Comparison of ENCODE assay signal across 21 cellular contexts in genomic region chr17:39716879-39717536, GRCh38. TPM values are rescaled to one million over a fixed set of nuclear protein-coding genes. Genes with fewer than 3 reads are reported as not detected.
A peak's percentile ranks its signal among the peaks of the same experiment; 100 is the strongest.
DNase-seq lines count a peak whose midpoint lies in the region; ATAC-seq and TF ChIP-seq lines count a peak whose summit lies in the region.
"Had no signal": no experiment of that assay in that cellular context is flagged by ENCODE, and none has a peak within 500 bp of the region (broad histone marks: within the 10 kb centered on the region; RNA-seq: fewer than 3 reads in every experiment).

No MANE protein-coding gene starts in this region.

- peaks cover 3% of the 10 kb centered on the region for H3K9me3 Mint-ChIP-seq in glutamatergic neuron (ENCODE audit: unreplicated experiment)
- H3K9me3 Mint-ChIP-seq: CD8-positive, alpha-beta T cell; naive thymus-derived CD8-positive, alpha-beta T cell; T-helper 1 cell treated with Interleukin-12 subunit alpha and Interleukin-12 subunit beta and Interleukin-4 antibody, amounts not matched to agents 30 μg/mL and 1 μg/mL, for 36 hours had no signal

- peak; percentile 62 for ATAC-seq in Right ventricle myocardium inferior
- peak; percentile 29 to 78 (median 68) for ATAC-seq in heart left ventricle
- no peak for ATAC-seq in HG02610 (IDR thresholded peaks at IDR 0.05; ENCODE audit: unreplicated experiment)
- ATAC-seq: CD8-positive, alpha-beta T cell; naive thymus-derived CD8-positive, alpha-beta T cell had no signal

- no peak for DNase-seq in Right ventricle myocardium inferior (ENCODE audit: missing footprints)
- DNase-seq in cardiac septum (ENCODE audit: low spot score), result no peak
- peak in 1 of 5 donors; percentile 33 for DNase-seq in heart left ventricle
- DNase-seq in G401 (ENCODE audit: low spot score), result no peak
- DNase-seq in glutamatergic neuron, result no peak
- no peak for DNase-seq in retina
- DNase-seq: activated CD4-positive, CD25-positive, alpha-beta regulatory T cell; activated effector memory CD4-positive, alpha-beta T cell treated with Interleukin-2 at 50 U/mL for 16 hours; amniotic stem cell; CD8-positive, alpha-beta T cell; naive thymus-derived CD8-positive, alpha-beta T cell; NCI-H1930; NCI-H748 treated with DMSO at 0.1 percent for 48 hours; stimulated activated CD4-positive, alpha-beta T cell treated with anti-CD3 and anti-CD28 coated beads, Interleukin-4, amount 100 ng/mL, for 1 hour had no signal

- H3K27me3 Mint-ChIP-seq in glutamatergic neuron (ENCODE audit: unreplicated experiment), result peaks cover 5% of the 10 kb centered on the region
- H3K27me3 Mint-ChIP-seq: naive thymus-derived CD8-positive, alpha-beta T cell had no signal

- in situ Hi-C loops in G401 (cut with HindIII; ENCODE audit: low sequenced_read_pairs), result no loop called here

- intact Hi-C loops in Right ventricle myocardium inferior (cut with DNase I), result no loop called here
- intact Hi-C loops in cardiac septum (cut with DNase I), result no loop called here
- intact Hi-C loops in heart left ventricle (cut with DNase I), result no loop called here

- H3K4me3 ChIP-seq in heart left ventricle (no peak overlapping the region), mucosa of stomach (ENCODE audit: low read length) (no peak overlapping the region)
- H3K4me3 ChIP-seq: A549 had no signal

- TF ChIP-seq POLR2A in heart left ventricle (IDR thresholded peaks at IDR 0.05), result no peak

- no peaks in the 10 kb centered on the region for H3K4me1 Mint-ChIP-seq in glutamatergic neuron (ENCODE audit: low read depth, unreplicated experiment)

- H3K4me1 ChIP-seq in heart left ventricle (peaks cover 0 to 17% (median 4%) of the 10 kb centered on the region in 12 donors), mucosa of stomach (ENCODE audit: control insufficient read depth, insufficient read depth, low read length) (peaks cover 30% of the 10 kb centered on the region)
- H3K4me1 ChIP-seq: A549 had no signal

- H3K36me3 Mint-ChIP-seq in glutamatergic neuron (ENCODE audit: unreplicated experiment), result no peaks in the 10 kb centered on the region
- H3K36me3 Mint-ChIP-seq: CD8-positive, alpha-beta T cell; naive thymus-derived CD8-positive, alpha-beta T cell had no signal

- WGBS in heart left ventricle, 4 donors, result 68 to 75% (median 69%) methylated on average over 8 to 11 of the region's 11 CpGs

- TF ChIP-seq CTCF in heart left ventricle (IDR thresholded peaks at IDR 0.05) (no peak), glutamatergic neuron (IDR thresholded peaks at IDR 0.05; ENCODE audit: partially characterized antibody, unreplicated experiment) (no peak)

- H3K27me3 ChIP-seq in heart left ventricle (no peaks in the 10 kb centered on the region), mucosa of stomach (ENCODE audit: control insufficient read depth, insufficient read depth, low read length) (no peaks in the 10 kb centered on the region)

- H3K36me3 ChIP-seq in heart left ventricle, result peaks cover 0 to 90% (median 62%) of the 10 kb centered on the region in 9 donors
- H3K36me3 ChIP-seq in mucosa of stomach (ENCODE audit: control insufficient read depth, insufficient read depth, low read length), result peaks cover 17% of the 10 kb centered on the region

- peak overlapping the region; percentile 54 for H3K9ac ChIP-seq in mucosa of stomach (ENCODE audit: low read length)

- peak overlapping the region in 9 of 12 donors; percentile 24 to 76 (median 51) for H3K27ac ChIP-seq in heart left ventricle
- H3K27ac ChIP-seq: A549 had no signal

- H3K27ac Mint-ChIP-seq in glutamatergic neuron (ENCODE audit: unreplicated experiment), result no peak overlapping the region
- H3K27ac Mint-ChIP-seq: CD8-positive, alpha-beta T cell; T-helper 1 cell treated with Interleukin-12 subunit alpha and Interleukin-12 subunit beta and Interleukin-4 antibody, amounts not matched to agents 30 μg/mL and 1 μg/mL, for 36 hours had no signal

- no peak overlapping the region for H3K4me3 Mint-ChIP-seq in glutamatergic neuron (ENCODE audit: unreplicated experiment)
- H3K4me3 Mint-ChIP-seq: CD8-positive, alpha-beta T cell; naive thymus-derived CD8-positive, alpha-beta T cell; T-helper 1 cell treated with Interleukin-12 subunit alpha and Interleukin-12 subunit beta and Interleukin-4 antibody, amounts not matched to agents 30 μg/mL and 1 μg/mL, for 36 hours had no signal

- H3K9me3 ChIP-seq in heart left ventricle (no peaks in the 10 kb centered on the region), mucosa of stomach (ENCODE audit: control insufficient read depth, low read length) (no peaks in the 10 kb centered on the region)
- H3K9me3 ChIP-seq: A549 had no signal

RNA-seq across cellular contexts. Expression of gene MIEN1, which starts 13.3 kb away (rescaled TPM):
- total RNA-seq in Right ventricle myocardium inferior (49.4 TPM), cardiac septum (48.5 TPM), heart left ventricle (10 to 100 TPM; 34.3 to 98.1 (median 53.3) TPM), glutamatergic neuron (ENCODE audit: unreplicated experiment) (52.2 TPM)
- 100 to 1,000 TPM in 1 of 2 donors, 10 to 100 TPM in 1; 87.6 to 159 TPM for polyA plus RNA-seq in heart left ventricle
- total RNA-seq in G401 (2014; rRNA removed; shearing (Covaris generic)), result 28.0 and 61.8 TPM in 2 replicates

RNA-seq across cellular contexts. Expression of gene ERBB2, which starts 17.1 kb away (rescaled TPM):
- total RNA-seq in Right ventricle myocardium inferior (68.7 TPM), cardiac septum (84.4 TPM), heart left ventricle (10 to 100 TPM; 51.4 to 95.1 (median 79.3) TPM), glutamatergic neuron (ENCODE audit: unreplicated experiment) (14.5 TPM)
- 10 to 100 TPM; 29.7 to 77.4 TPM for polyA plus RNA-seq in heart left ventricle
- 41.1 and 44.7 TPM in 2 replicates for total RNA-seq in G401 (2014; rRNA removed; shearing (Covaris generic))

RNA-seq across cellular contexts. Expression of gene GRB7, which starts 20.7 kb away (rescaled TPM):
- 2.4 TPM for total RNA-seq in Right ventricle myocardium inferior
- total RNA-seq in cardiac septum, result 0.65 TPM
- 1 to 10 TPM in 7 of 9 donors, under 1 TPM in 2; 0.48 to 8.2 (median 1.7) TPM for total RNA-seq in heart left ventricle
- polyA plus RNA-seq in heart left ventricle, result 1 to 10 TPM in 1 of 2 donors, under 1 TPM in 1; 0.57 to 1.3 TPM
- 1.7 and 2.0 TPM in 2 replicates for total RNA-seq in G401 (2014; rRNA removed; shearing (Covaris generic))
- total RNA-seq in glutamatergic neuron (ENCODE audit: unreplicated experiment), result not detected
- total RNA-seq: CD8-positive, alpha-beta T cell; cerebellum; naive thymus-derived CD8-positive, alpha-beta T cell had no signal
- polyA plus RNA-seq: naive thymus-derived CD8-positive, alpha-beta T cell had no signal

RNA-seq across cellular contexts. Expression of gene PGAP3, which starts 29.2 kb away (rescaled TPM):
- total RNA-seq in Right ventricle myocardium inferior (10.4 TPM), cardiac septum (15.3 TPM), heart left ventricle (10 to 100 TPM in 7 of 9 donors, 1 to 10 TPM in 2; 8.0 to 18.8 (median 13.1) TPM), glutamatergic neuron (ENCODE audit: unreplicated experiment) (10.7 TPM)
- polyA plus RNA-seq in heart left ventricle, result 10 to 100 TPM; 13.3 to 13.8 TPM
- total RNA-seq in G401 (2014; rRNA removed; shearing (Covaris generic)), result 10.3 and 13.5 TPM in 2 replicates

RNA-seq across cellular contexts. Expression of gene PNMT, which starts 48.8 kb away (rescaled TPM):
- total RNA-seq in Right ventricle myocardium inferior (5.1 TPM), cardiac septum (10.9 TPM), heart left ventricle (1 to 10 TPM; 2.4 to 7.9 (median 6.0) TPM), glutamatergic neuron (ENCODE audit: unreplicated experiment) (not detected)
- 10 to 100 TPM; 13.0 to 15.6 TPM for polyA plus RNA-seq in heart left ventricle
- not detected in 2 replicates for total RNA-seq in G401 (2014; rRNA removed; shearing (Covaris generic))
- total RNA-seq: Daoy, epithelial cell of proximal tubule had no signal
- polyA plus RNA-seq: A549 had no signal
